8 cellular contexts compared by ENCODE assay signal in the genomic region with DNA sequence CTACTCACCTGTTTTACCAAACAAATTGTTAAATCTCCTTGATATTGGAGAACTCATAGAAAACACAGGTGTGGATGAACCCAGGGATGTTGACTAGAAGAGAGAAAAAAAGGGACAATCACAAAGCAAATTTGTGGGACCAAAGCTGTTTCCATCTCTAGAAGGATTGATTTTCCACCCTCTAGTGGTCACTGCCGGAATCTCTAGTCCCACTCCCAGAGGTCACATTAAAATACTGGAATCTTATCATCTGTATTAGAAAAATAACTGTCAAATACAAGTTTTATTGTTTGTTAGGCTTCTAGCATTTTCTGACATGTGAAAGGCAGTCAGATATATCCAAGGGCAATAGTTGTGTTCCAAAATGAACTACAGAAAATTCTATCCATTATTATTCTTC.
DNase-seq lines count a peak whose midpoint lies in the region; ATAC-seq, FAIRE-seq and TF ChIP-seq lines count a peak whose summit lies in the region.
"Not testable (repeated sequence)": the region's sequence is repeated elsewhere in the genome, so short reads cannot be mapped to it uniquely, and the experiment has no call there.

No MANE protein-coding gene starts in this region.

- H3K23me2 ChIP-seq in H1 (ENCODE audit: low read depth, low read length), result not testable (repeated sequence)

- H3K27ac ChIP-seq in C4-2B; H1 (ENCODE audit: low read depth, low read length); left lung: not testable (repeated sequence)

- H3K36me3 Mint-ChIP-seq in activated CD8-positive, alpha-beta T cell treated with anti-CD3 and anti-CD28 coated beads for 36 hours (ENCODE audit: low read depth), result not testable (repeated sequence)

- not testable (repeated sequence) for TF ChIP-seq POLR2A in H1 (IDR thresholded peaks at IDR 0.05; ENCODE audit: control extremely low read depth in 1 of 2, low read depth in 2 of 2, low read length in 2 of 2)

- TF ChIP-seq CTCF in C4-2B (conservative IDR thresholded peaks at IDR 0.05) (peak; percentile 60), H1 (IDR thresholded peaks at IDR 0.05; ENCODE audit: control extremely low read depth in 1 of 3, insufficient read depth in 1 of 3, low read depth in 1 of 3, low read length in 3 of 3) (peak in 2 of 3 experiments; percentile 34 to 54; a peak in 2 of 4 replicates), left lung (IDR thresholded peaks at IDR 0.05) (peak; percentile 62 to 67)
- TF ChIP-seq CTCF in activated CD8-positive, alpha-beta T cell treated with anti-CD3 and anti-CD28 coated beads for 36 hours (IDR thresholded peaks at IDR 0.05), result peak; percentile 69

- 0% methylated on average over 1 of the region's 1 CpG; no CpG with 5 or more reads in 1 of the 2 experiments for WGBS in H1 (ENCODE audit: extremely low coverage in 1 of 2, insufficient coverage in 1 of 2, insufficient read length in 1 of 2, insufficient replicate concordance in 2 of 2, low coverage in 1 of 2, low lambda C conversion rate in 2 of 2, missing lambda C conversion rate in 1 of 2), 2 experiments

- not testable (repeated sequence) for H3K4me1 Mint-ChIP-seq in activated CD8-positive, alpha-beta T cell treated with anti-CD3 and anti-CD28 coated beads for 36 hours (ENCODE audit: low read depth)

- H2BK20ac ChIP-seq in H1 (ENCODE audit: low read length), result not testable (repeated sequence)

- POLR2A ChIA-PET in activated CD8-positive, alpha-beta T cell treated with anti-CD3 and anti-CD28 coated beads for 36 hours (lab: Charles Lee); H1 (lab: Charles Lee; ENCODE audit: partially characterized antibody): not testable (repeated sequence)

- H3K18ac ChIP-seq in H1 (ENCODE audit: extremely low read depth, low read length), result not testable (repeated sequence)

- not testable (repeated sequence) for H3K4me1 ChIP-seq in H1 (replicated peaks in 1 of 4; ENCODE audit: control insufficient read depth in 3 of 4, insufficient read depth in 4 of 4, low read length in 3 of 4); left lung

- not testable (repeated sequence) for H4K91ac ChIP-seq in H1 (replicated peaks; ENCODE audit: insufficient read length, low read length)

- H3K4ac ChIP-seq in H1 (replicated peaks; ENCODE audit: insufficient read length, low read depth, low read length), result not testable (repeated sequence)

- ATAC-seq in GM19395 (IDR thresholded peaks at IDR 0.05; ENCODE audit: unreplicated experiment) (peak; percentile 67), left lung (peak; percentile 45)
- not testable (repeated sequence) for ATAC-seq in activated CD8-positive, alpha-beta T cell treated with anti-CD3 and anti-CD28 coated beads for 36 hours

- not testable (repeated sequence) for H3K79me1 ChIP-seq in H1 (ENCODE audit: low read depth, low read length)

- not testable (repeated sequence) for H2AFZ ChIP-seq in H1 (ENCODE audit: low read length)

- not testable (repeated sequence) for H3K27me3 ChIP-seq in H1 (replicated peaks in 1 of 4; ENCODE audit: control insufficient read depth in 3 of 4, extremely low read depth in 1 of 4, insufficient read depth in 3 of 4, low read length in 3 of 4); left lung

- H3K79me2 ChIP-seq in H1 (ENCODE audit: control insufficient read depth in 1 of 2, insufficient read depth in 2 of 2, low read length in 2 of 2), result not testable (repeated sequence)

- H3K9ac ChIP-seq in H1 (replicated peaks in 1 of 4; ENCODE audit: extremely low read depth in 1 of 4, low read depth in 3 of 4, low read length in 3 of 4), result not testable (repeated sequence)

- CTCF ChIA-PET in activated CD8-positive, alpha-beta T cell treated with anti-CD3 and anti-CD28 coated beads for 36 hours (lab: Charles Lee), result interaction anchor here (0.7 to 2.8 kb wide), 6 partner anchors 8 to 450 kb away, joined by 3 to 8 read pairs (median 4); no protein-coding TSS in a partner anchor
- CTCF ChIA-PET in H1 (lab: Charles Lee; ENCODE audit: partially characterized antibody), result interaction anchor here (0.5 to 2.8 kb wide), 27 partner anchors 8 to 690 kb away, joined by 3 to 9 read pairs (median 4); partner anchors contain the start of gene ADGRF1

- H3K9me3 Mint-ChIP-seq in activated CD8-positive, alpha-beta T cell treated with anti-CD3 and anti-CD28 coated beads for 36 hours, result not testable (repeated sequence)

- H3K36me3 ChIP-seq in H1 (ENCODE audit: control insufficient read depth in 2 of 4, insufficient read depth in 4 of 4, low read length in 3 of 4), result not testable (repeated sequence)
- peaks cover 0 to 35% of the 10 kb centered on the region in 2 donors for H3K36me3 ChIP-seq in left lung

- peak; percentile 32 to 42 for TF ChIP-seq RAD21 in H1 (IDR thresholded peaks at IDR 0.05 in 1 of 2, conservative IDR thresholded peaks at IDR 0.05 in 1 of 2; ENCODE audit: low read depth in 2 of 2, low read length in 2 of 2)

- H4K20me1 ChIP-seq in H1 (replicated peaks in 1 of 2; ENCODE audit: control insufficient read depth in 1 of 2, insufficient read depth in 2 of 2, low read length in 2 of 2), result not testable (repeated sequence)

- intact Hi-C loops in activated CD8-positive, alpha-beta T cell treated with anti-CD3 and anti-CD28 coated beads for 36 hours (cut with micrococcal nuclease); left lung (cut with DNase I): not testable (repeated sequence)

- not testable (repeated sequence) for H2BK120ac ChIP-seq in H1 (replicated peaks; ENCODE audit: low read depth, low read length)

- H2BK15ac ChIP-seq in H1 (ENCODE audit: low read length), result not testable (repeated sequence)

- not testable (repeated sequence) for H3K27me3 Mint-ChIP-seq in activated CD8-positive, alpha-beta T cell treated with anti-CD3 and anti-CD28 coated beads for 36 hours

- not testable (repeated sequence) for H2BK5ac ChIP-seq in H1 (ENCODE audit: low read depth, low read length)

- not testable (repeated sequence) for H3K4me3 ChIP-seq in H1 (ENCODE audit: extremely low read depth in 1 of 4, insufficient read depth in 2 of 4, low read depth in 3 of 4, low read length in 4 of 4); left lung

- H3K56ac ChIP-seq in H1 (replicated peaks; ENCODE audit: insufficient read length, low read depth, low read length), result not testable (repeated sequence)

- not testable (repeated sequence) for FAIRE-seq in H1 (lab: Jason Lieb, UNC)

- H4K5ac ChIP-seq in H1 (ENCODE audit: insufficient read length, low read depth, low read length), result not testable (repeated sequence)

- not testable (repeated sequence) for H2AK5ac ChIP-seq in H1 (ENCODE audit: low read depth, low read length)

- DNase-seq in KG1 (lab: John Stamatoyannopoulos, UW), result peak; percentile 29
- DNase-seq in OCI-M1 (lab: John Stamatoyannopoulos, UW), result peak; percentile 67
- peak; percentile 41 for DNase-seq in activated CD8-positive, alpha-beta T cell treated with anti-CD3 and anti-CD28 coated beads for 36 hours
- DNase-seq in H1 (ENCODE audit: low read depth in 1 of 2, low spot score in 2 of 2), result peak in 1 of 2 experiments; percentile 73
- not testable (repeated sequence) for DNase-seq in left lung
- DNase-seq in stimulated activated CD4-positive, alpha-beta T cell treated with anti-CD3 and anti-CD28 coated beads, Interleukin-15, amount 100 ng/mL, for 24 hours, result peak; percentile 48

- H3K4me2 ChIP-seq in H1 (ENCODE audit: insufficient read depth in 1 of 2, low read depth in 2 of 2, low read length in 2 of 2), result not testable (repeated sequence)

- not testable (repeated sequence) for H3K9me3 ChIP-seq in H1 (ENCODE audit: insufficient read depth in 2 of 2, low read depth in 1 of 2, low read length in 1 of 2); left lung

- not testable (repeated sequence) for H2BK12ac ChIP-seq in H1 (ENCODE audit: low read depth, low read length)

- not testable (repeated sequence) for H3K23ac ChIP-seq in H1 (ENCODE audit: insufficient read length)

- not testable (repeated sequence) for H4K8ac ChIP-seq in H1 (ENCODE audit: extremely low read depth, insufficient read depth, low read length)

- not testable (repeated sequence) for TF ChIP-seq EP300 in H1 (IDR thresholded peaks at IDR 0.05; ENCODE audit: borderline replicate concordance in 1 of 2, low read depth in 2 of 2, low read length in 2 of 2)

- not testable (repeated sequence) for H3K27ac Mint-ChIP-seq in activated CD8-positive, alpha-beta T cell treated with anti-CD3 and anti-CD28 coated beads for 36 hours

- not testable (repeated sequence) for H3K14ac ChIP-seq in H1 (ENCODE audit: insufficient read length)

- H3K4me3 Mint-ChIP-seq in activated CD8-positive, alpha-beta T cell treated with anti-CD3 and anti-CD28 coated beads for 36 hours, result not testable (repeated sequence)
